ENCODE assay signal across 8 cellular contexts in genomic region chr18:8754995-8755955, GRCh38. TPM values are rescaled to one million over a fixed set of nuclear protein-coding genes. Genes with fewer than 3 reads are reported as not detected.
A peak's percentile ranks its signal among the peaks of the same experiment; 100 is the strongest.
DNase-seq lines count a peak whose midpoint lies in the region; ATAC-seq and TF ChIP-seq lines count a peak whose summit lies in the region.

No MANE protein-coding gene starts in this region.

- ATAC-seq in foreskin keratinocyte (peak; percentile 69), heart right ventricle (no peak), GM21390 (IDR thresholded peaks at IDR 0.05; ENCODE audit: unreplicated experiment) (no peak)

- DNase-seq in AG08395 (ENCODE audit: low spot score): peak; percentile 55
- DNase-seq in HCEC 1CT: peak; percentile 87
- DNase-seq in activated CD4-positive, CD25-positive, alpha-beta regulatory T cell treated with anti-CD3 and anti-CD28 coated beads, Interleukin-2, amount 50 U/mL, for 72 hours: peak; percentile 34
- peak; percentile 76 to 84 for DNase-seq in foreskin keratinocyte
- DNase-seq in heart right ventricle: no peak
- no peak for DNase-seq in NCI-H1436 (lab: John Stamatoyannopoulos, UW)
- no peak for DNase-seq in SHP77 (lab: John Stamatoyannopoulos, UW)

- intact Hi-C loops in heart right ventricle (cut with DNase I): no loop called here

- TF ChIP-seq CTCF in foreskin keratinocyte (conservative IDR thresholded peaks at IDR 0.05) (no peak), heart right ventricle (IDR thresholded peaks at IDR 0.05) (no peak)

- H3K27me3 ChIP-seq in foreskin keratinocyte (no peaks in the 10 kb centered on the region), heart right ventricle (no peaks in the 10 kb centered on the region)

- peaks cover 32% of the 10 kb centered on the region for H3K4me1 ChIP-seq in foreskin keratinocyte
- peaks cover 0 to 5% (median 0%) of the 10 kb centered on the region in 9 donors for H3K4me1 ChIP-seq in heart right ventricle

- WGBS in heart right ventricle, 2 donors: 89 to 92% methylated on average over 20 of the region's 20 CpGs

- no peaks in the 10 kb centered on the region for H3K36me3 ChIP-seq in heart right ventricle

- no peak overlapping the region for H3K4me3 ChIP-seq in heart right ventricle

- no peak overlapping the region for H3K27ac ChIP-seq in foreskin keratinocyte
- H3K27ac ChIP-seq in heart right ventricle: no peak overlapping the region

- H3K9me3 ChIP-seq in heart right ventricle: no peaks in the 10 kb centered on the region

RNA-seq across cellular contexts. Expression of gene MTCL1, which starts 49.9 kb away (rescaled TPM):
- 24.4 and 28.8 TPM in 2 replicates for total RNA-seq in foreskin keratinocyte
- 6.9 and 8.4 TPM in 2 replicates for polyA plus RNA-seq in foreskin keratinocyte
- 10 to 100 TPM in 4 of 10 donors, 1 to 10 TPM in 6; 3.3 to 17.2 (median 8.8) TPM for total RNA-seq in heart right ventricle
- 1 to 10 TPM; 1.9 to 9.6 TPM for polyA plus RNA-seq in heart right ventricle

Comparison
In these comparisons a context has a peak if more than half of its experiments do, and no peak if none do; other contexts are left out.
1. DNase-seq: peak in AG08395 (single experiment), HCEC 1CT (single experiment), activated CD4-positive, CD25-positive, alpha-beta regulatory T cell treated with anti-CD3 and anti-CD28 coated beads, Interleukin-2, amount 50 U/mL, for 72 hours (single experiment) and foreskin keratinocyte (2 of 2); none in heart right ventricle (0 of 2), NCI-H1436 (single experiment) and SHP77 (0 of 2).